In genomic region chr15:64731012-64731806, GRCh38 we compare ENCODE assay signal across 8 cellular contexts. TPM values are rescaled to one million over a fixed set of nuclear protein-coding genes. Genes with fewer than 3 reads are reported as not detected.
DNase-seq lines count a peak whose midpoint lies in the region; ATAC-seq and TF ChIP-seq lines count a peak whose summit lies in the region.

No MANE protein-coding gene starts in this region.

- H3K36me3 Mint-ChIP-seq in CD14-positive monocyte, result no peaks in the 10 kb centered on the region

- no peak overlapping the region for H3K27ac ChIP-seq in coronary artery

- ATAC-seq in HG02970 (IDR thresholded peaks at IDR 0.05; ENCODE audit: low FRiP score, unreplicated experiment) (peak; percentile 43), GM21717 (IDR thresholded peaks at IDR 0.05; ENCODE audit: unreplicated experiment) (no peak)

- 19 to 21% methylated on average over 16 of the region's 16 CpGs for WGBS in lower leg skin, 2 donors

- peaks cover 5% of the 10 kb centered on the region for H3K4me1 Mint-ChIP-seq in CD14-positive monocyte

- intact Hi-C loops in CD14-positive monocyte (cut with micrococcal nuclease) (loop anchor here (2.0 to 10.0 kb wide), 4 partner anchors 74 to 354 kb away; no protein-coding TSS in a partner anchor), lower leg skin (cut with DNase I; ENCODE audit: low total_unique reads) (loop anchor here (2.0 to 10.0 kb wide), 2 partner anchors 176 to 314 kb away; partner anchors contain the start of gene SLC51B)

- TF ChIP-seq CTCF in CD14-positive monocyte (IDR thresholded peaks at IDR 0.05), result peak; percentile 92
- peak; percentile 81 for TF ChIP-seq CTCF in coronary artery (IDR thresholded peaks at IDR 0.05)
- peak in 1 of 3 donors; percentile 89 for TF ChIP-seq CTCF in lower leg skin (IDR thresholded peaks at IDR 0.05)

- H3K4me3 ChIP-seq in coronary artery (no peak overlapping the region), lower leg skin (ENCODE audit: low read depth, poor library complexity, severe bottlenecking) (no peak overlapping the region)

- no peak for TF ChIP-seq POLR2A in lower leg skin (IDR thresholded peaks at IDR 0.05)

- peak overlapping the region in 1 of 2 donors; percentile 0 for H3K4me3 Mint-ChIP-seq in CD14-positive monocyte

- H3K27me3 Mint-ChIP-seq in CD14-positive monocyte (ENCODE audit: low read depth in 3 of 3), result peaks cover 7 to 14% (median 7%) of the 10 kb centered on the region in 3 donors

- DNase-seq in CD14-positive monocyte (ENCODE audit: low spot score) (peak; percentile 72), NCI-H510A (lab: John Stamatoyannopoulos, UW) (peak; percentile 9), coronary artery (ENCODE audit: low spot score) (no peak), lower leg skin (ENCODE audit: low spot score in 2 of 2) (peak; percentile 83 to 96)
- peak; percentile 92 for DNase-seq in activated CD4-positive, alpha-beta T cell treated with anti-CD3 and anti-CD28 coated beads for 48 hours
- DNase-seq in stimulated activated CD4-positive, alpha-beta T cell treated with anti-CD3 and anti-CD28 coated beads, TNF-alpha, amount 100 ng/mL, for 48 hours (ENCODE audit: low read depth in 3 of 3), result peak; percentile 71 to 84 (median 83)

- no peaks in the 10 kb centered on the region for H3K9me3 Mint-ChIP-seq in CD14-positive monocyte

- no peak overlapping the region for H3K27ac Mint-ChIP-seq in CD14-positive monocyte

RNA-seq across cellular contexts. Expression of gene RBPMS2, which starts 44.2 kb away (rescaled TPM):
- polyA plus RNA-seq in CD14-positive monocyte, result not detected
- 1 to 10 TPM in 2 of 4 donors, under 1 TPM in 1, not detected in 1; 0.15 to 1.8 (median 1.1) TPM for total RNA-seq in lower leg skin
